14 cellular contexts compared by ENCODE assay signal in genomic region chr2:158685646-158686045, GRCh38.
"Had no signal": no experiment of that assay in that cellular context is flagged by ENCODE, and none has a peak within 500 bp of the region (broad histone marks: within the 10 kb centered on the region; RNA-seq: fewer than 3 reads in every experiment).

No MANE protein-coding gene starts in this region.

- H3K9me3 ChIP-seq: gastroesophageal sphincter, mucosa of descending colon, transverse colon had no signal

- H3K4me1 ChIP-seq: transverse colon had no signal

- H3K4me3 ChIP-seq: gastroesophageal sphincter, mucosa of descending colon, transverse colon had no signal

- H3K36me3 ChIP-seq: transverse colon had no signal

- DNase-seq: activated CD4-positive, alpha-beta memory T cell treated with anti-CD3 and anti-CD28 coated beads for 36 hours; activated CD4-positive, alpha-beta T cell treated with anti-CD3 and anti-CD28 coated beads for 36 hours; activated T-cell treated with anti-CD3 and anti-CD28 coated beads, Interleukin-2, amount 50 U/mL, for 24 hours; effector CD8-positive, alpha-beta T cell; left colon; mucosa of descending colon; naive thymus-derived CD8-positive, alpha-beta T cell; small intestine; stimulated activated CD4-positive, alpha-beta T cell treated with anti-CD3 and anti-CD28 coated beads, Interleukin-4, amount 100 ng/mL, for 4 hours; stimulated activated CD8-positive, alpha-beta memory T cell treated with anti-CD3 and anti-CD28 coated beads, Interleukin-4, amount 100 ng/mL, for 48 hours; stimulated activated naive CD4-positive, alpha-beta T cell treated with Interleukin-2 at 50 U/mL for 16 hours; T-helper 17 cell; transverse colon had no signal

- H3K27ac ChIP-seq: gastroesophageal sphincter, transverse colon had no signal

- H3K27me3 ChIP-seq: transverse colon had no signal

- ATAC-seq: activated CD4-positive, alpha-beta T cell treated with anti-CD3 and anti-CD28 coated beads for 36 hours; left colon; mucosa of descending colon; naive thymus-derived CD8-positive, alpha-beta T cell; T-helper 17 cell had no signal
